Comparison of ENCODE assay signal across 1 cellular context in the genomic region with DNA sequence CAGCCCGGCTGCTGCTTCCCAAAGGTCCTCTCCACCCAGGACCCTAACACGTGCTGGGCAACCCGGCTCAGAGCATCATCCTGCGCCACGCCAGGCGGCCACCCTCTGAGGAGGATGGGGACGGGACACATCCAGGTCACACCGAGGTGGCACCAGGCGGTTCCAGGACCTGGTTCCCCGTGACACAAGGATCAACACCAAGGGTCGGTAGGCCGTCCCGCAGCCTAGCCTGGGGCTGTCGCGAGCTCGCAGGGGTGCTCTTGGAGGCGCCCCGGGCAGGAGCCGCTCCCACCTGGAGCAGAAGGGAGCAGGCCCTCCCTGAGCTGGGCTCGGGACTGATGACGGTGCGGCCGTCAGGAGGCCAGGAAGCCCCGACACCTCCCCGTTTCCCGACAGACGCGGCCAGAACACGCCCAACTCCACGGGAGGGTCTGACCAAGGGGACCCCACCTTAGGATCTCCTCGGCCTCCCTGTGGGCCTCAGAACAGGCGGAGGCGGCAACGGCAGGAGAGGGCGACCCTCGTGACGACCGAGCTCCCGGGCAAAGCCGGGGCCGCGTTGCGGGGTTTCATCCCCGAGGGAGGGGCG.
TF ChIP-seq lines count a peak whose summit lies in the region.

No MANE protein-coding gene starts in this region.

TF ChIP-seq in GM12878, 131 proteins besides CTCF, POLR2A, EP300 and RAD21:
- TF ChIP-seq ESRRA (IDR thresholded peaks at IDR 0.05; ENCODE audit: low read length) = no peak
- no peak for TF ChIP-seq CHD2 (IDR thresholded peaks at IDR 0.05; ENCODE audit: borderline replicate concordance, low read depth, low read length)
- no peak for TF ChIP-seq RFX5 (IDR thresholded peaks at IDR 0.05; ENCODE audit: low read depth, low read length)
- no peak for TF ChIP-seq POU2F2 (IDR thresholded peaks at IDR 0.05; ENCODE audit: borderline replicate concordance, low read depth, low read length)
- no peak for TF ChIP-seq CBFB (IDR thresholded peaks at IDR 0.05; ENCODE audit: low read depth)
- TF ChIP-seq, protein P1, sequence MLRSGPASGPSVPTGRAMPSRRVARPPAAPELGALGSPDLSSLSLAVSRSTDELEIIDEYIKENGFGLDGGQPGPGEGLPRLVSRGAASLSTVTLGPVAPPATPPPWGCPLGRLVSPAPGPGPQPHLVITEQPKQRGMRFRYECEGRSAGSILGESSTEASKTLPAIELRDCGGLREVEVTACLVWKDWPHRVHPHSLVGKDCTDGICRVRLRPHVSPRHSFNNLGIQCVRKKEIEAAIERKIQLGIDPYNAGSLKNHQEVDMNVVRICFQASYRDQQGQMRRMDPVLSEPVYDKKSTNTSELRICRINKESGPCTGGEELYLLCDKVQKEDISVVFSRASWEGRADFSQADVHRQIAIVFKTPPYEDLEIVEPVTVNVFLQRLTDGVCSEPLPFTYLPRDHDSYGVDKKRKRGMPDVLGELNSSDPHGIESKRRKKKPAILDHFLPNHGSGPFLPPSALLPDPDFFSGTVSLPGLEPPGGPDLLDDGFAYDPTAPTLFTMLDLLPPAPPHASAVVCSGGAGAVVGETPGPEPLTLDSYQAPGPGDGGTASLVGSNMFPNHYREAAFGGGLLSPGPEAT (IDR thresholded peaks at IDR 0.05; ENCODE audit: low read depth) = no peak
- TF ChIP-seq SREBF1 (IDR thresholded peaks at IDR 0.05; ENCODE audit: low read length) = no peak
- no peak for TF ChIP-seq MEF2B (IDR thresholded peaks at IDR 0.05; ENCODE audit: partially characterized antibody, poor library complexity, severe bottlenecking)
- TF ChIP-seq NR2C1 (IDR thresholded peaks at IDR 0.05) = no peak
- TF ChIP-seq MYB (IDR thresholded peaks at IDR 0.05; ENCODE audit: borderline replicate concordance, low read depth, low read length) = no peak
- TF ChIP-seq ZBED1 (IDR thresholded peaks at IDR 0.05; ENCODE audit: borderline replicate concordance) = no peak
- TF ChIP-seq, protein P2, sequence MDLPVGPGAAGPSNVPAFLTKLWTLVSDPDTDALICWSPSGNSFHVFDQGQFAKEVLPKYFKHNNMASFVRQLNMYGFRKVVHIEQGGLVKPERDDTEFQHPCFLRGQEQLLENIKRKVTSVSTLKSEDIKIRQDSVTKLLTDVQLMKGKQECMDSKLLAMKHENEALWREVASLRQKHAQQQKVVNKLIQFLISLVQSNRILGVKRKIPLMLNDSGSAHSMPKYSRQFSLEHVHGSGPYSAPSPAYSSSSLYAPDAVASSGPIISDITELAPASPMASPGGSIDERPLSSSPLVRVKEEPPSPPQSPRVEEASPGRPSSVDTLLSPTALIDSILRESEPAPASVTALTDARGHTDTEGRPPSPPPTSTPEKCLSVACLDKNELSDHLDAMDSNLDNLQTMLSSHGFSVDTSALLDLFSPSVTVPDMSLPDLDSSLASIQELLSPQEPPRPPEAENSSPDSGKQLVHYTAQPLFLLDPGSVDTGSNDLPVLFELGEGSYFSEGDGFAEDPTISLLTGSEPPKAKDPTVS (IDR thresholded peaks at IDR 0.05; ENCODE audit: low read depth, low read length) = no peak
- no peak for TF ChIP-seq ZZZ3 (IDR thresholded peaks at IDR 0.05; ENCODE audit: control insufficient read depth, insufficient read length, low read depth)
- no peak for TF ChIP-seq ZNF207 (IDR thresholded peaks at IDR 0.05; ENCODE audit: borderline replicate concordance)
- TF ChIP-seq CREB1 (IDR thresholded peaks at IDR 0.05; ENCODE audit: low read depth) = no peak
- TF ChIP-seq DPF2 (IDR thresholded peaks at IDR 0.05) = no peak
- no peak for TF ChIP-seq SMARCA5 (IDR thresholded peaks at IDR 0.05)
- TF ChIP-seq SREBF2 (IDR thresholded peaks at IDR 0.05; ENCODE audit: low read length) = no peak
- TF ChIP-seq, protein P3, sequence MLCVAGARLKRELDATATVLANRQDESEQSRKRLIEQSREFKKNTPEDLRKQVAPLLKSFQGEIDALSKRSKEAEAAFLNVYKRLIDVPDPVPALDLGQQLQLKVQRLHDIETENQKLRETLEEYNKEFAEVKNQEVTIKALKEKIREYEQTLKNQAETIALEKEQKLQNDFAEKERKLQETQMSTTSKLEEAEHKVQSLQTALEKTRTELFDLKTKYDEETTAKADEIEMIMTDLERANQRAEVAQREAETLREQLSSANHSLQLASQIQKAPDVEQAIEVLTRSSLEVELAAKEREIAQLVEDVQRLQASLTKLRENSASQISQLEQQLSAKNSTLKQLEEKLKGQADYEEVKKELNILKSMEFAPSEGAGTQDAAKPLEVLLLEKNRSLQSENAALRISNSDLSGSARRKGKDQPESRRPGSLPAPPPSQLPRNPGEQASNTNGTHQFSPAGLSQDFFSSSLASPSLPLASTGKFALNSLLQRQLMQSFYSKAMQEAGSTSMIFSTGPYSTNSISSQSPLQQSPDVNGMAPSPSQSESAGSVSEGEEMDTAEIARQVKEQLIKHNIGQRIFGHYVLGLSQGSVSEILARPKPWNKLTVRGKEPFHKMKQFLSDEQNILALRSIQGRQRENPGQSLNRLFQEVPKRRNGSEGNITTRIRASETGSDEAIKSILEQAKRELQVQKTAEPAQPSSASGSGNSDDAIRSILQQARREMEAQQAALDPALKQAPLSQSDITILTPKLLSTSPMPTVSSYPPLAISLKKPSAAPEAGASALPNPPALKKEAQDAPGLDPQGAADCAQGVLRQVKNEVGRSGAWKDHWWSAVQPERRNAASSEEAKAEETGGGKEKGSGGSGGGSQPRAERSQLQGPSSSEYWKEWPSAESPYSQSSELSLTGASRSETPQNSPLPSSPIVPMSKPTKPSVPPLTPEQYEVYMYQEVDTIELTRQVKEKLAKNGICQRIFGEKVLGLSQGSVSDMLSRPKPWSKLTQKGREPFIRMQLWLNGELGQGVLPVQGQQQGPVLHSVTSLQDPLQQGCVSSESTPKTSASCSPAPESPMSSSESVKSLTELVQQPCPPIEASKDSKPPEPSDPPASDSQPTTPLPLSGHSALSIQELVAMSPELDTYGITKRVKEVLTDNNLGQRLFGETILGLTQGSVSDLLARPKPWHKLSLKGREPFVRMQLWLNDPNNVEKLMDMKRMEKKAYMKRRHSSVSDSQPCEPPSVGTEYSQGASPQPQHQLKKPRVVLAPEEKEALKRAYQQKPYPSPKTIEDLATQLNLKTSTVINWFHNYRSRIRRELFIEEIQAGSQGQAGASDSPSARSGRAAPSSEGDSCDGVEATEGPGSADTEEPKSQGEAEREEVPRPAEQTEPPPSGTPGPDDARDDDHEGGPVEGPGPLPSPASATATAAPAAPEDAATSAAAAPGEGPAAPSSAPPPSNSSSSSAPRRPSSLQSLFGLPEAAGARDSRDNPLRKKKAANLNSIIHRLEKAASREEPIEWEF (IDR thresholded peaks at IDR 0.05; ENCODE audit: insufficient replicate concordance, low read depth, low read length) = no peak
TF ChIP-seq in GM12878: peak in this region for 0.
